In genomic region chr11:134951305-134951700, GRCh38 we compare ENCODE assay signal across 11 cellular contexts.
DNase-seq lines count a peak whose midpoint lies in the region; ATAC-seq and TF ChIP-seq lines count a peak whose summit lies in the region.
"Had no signal": no experiment of that assay in that cellular context is flagged by ENCODE, and none has a peak within 500 bp of the region (broad histone marks: within the 10 kb centered on the region; RNA-seq: fewer than 3 reads in every experiment).

No MANE protein-coding gene starts in this region.

- DNase-seq in Ammon's horn (ENCODE audit: low spot score) (peak; percentile 72), SJCRH30 (peak; percentile 35 to 60), fibroblast of mammary gland (ENCODE audit: low read depth) (peak; percentile 71), occipital lobe (lab: John Stamatoyannopoulos, UW) (peak; percentile 63), NCI-H2107 (lab: John Stamatoyannopoulos, UW) (no peak)
- DNase-seq: left cardiac atrium; NCI-H2081; stimulated activated naive CD8-positive, alpha-beta T cell treated with anti-CD3 and anti-CD28 coated beads, Interleukin-15, amount 100 ng/mL, for 72 hours had no signal

- H3K27ac ChIP-seq in SJCRH30, result peak overlapping the region; percentile 76

- no peaks in the 10 kb centered on the region for H3K27me3 ChIP-seq in SJCRH30

- no peaks in the 10 kb centered on the region for H3K36me3 ChIP-seq in SJCRH30

- TF ChIP-seq CTCF in fibroblast of mammary gland (conservative IDR thresholded peaks at IDR 0.05; ENCODE audit: control insufficient read depth, insufficient read depth, low read depth, low read length), result no peak

- ATAC-seq in GM19023 (IDR thresholded peaks at IDR 0.05; ENCODE audit: unreplicated experiment) (no peak), HG03135 (IDR thresholded peaks at IDR 0.05; ENCODE audit: unreplicated experiment) (no peak), HG03469 (IDR thresholded peaks at IDR 0.05; ENCODE audit: unreplicated experiment) (no peak)
- ATAC-seq: stimulated activated naive CD8-positive, alpha-beta T cell treated with anti-CD3 and anti-CD28 coated beads, Interleukin-15, amount 100 ng/mL, for 72 hours had no signal

- peak overlapping the region; percentile 43 for H3K4me3 ChIP-seq in SJCRH30
- no peak overlapping the region for H3K4me3 ChIP-seq in fibroblast of mammary gland (ENCODE audit: control insufficient read depth, low read depth, low read length)

- H3K4me1 ChIP-seq in SJCRH30, result peaks cover 21% of the 10 kb centered on the region

- no peaks in the 10 kb centered on the region for H3K9me3 ChIP-seq in SJCRH30 (replicated peaks)
